8 cellular contexts compared by ENCODE assay signal in the genomic region with DNA sequence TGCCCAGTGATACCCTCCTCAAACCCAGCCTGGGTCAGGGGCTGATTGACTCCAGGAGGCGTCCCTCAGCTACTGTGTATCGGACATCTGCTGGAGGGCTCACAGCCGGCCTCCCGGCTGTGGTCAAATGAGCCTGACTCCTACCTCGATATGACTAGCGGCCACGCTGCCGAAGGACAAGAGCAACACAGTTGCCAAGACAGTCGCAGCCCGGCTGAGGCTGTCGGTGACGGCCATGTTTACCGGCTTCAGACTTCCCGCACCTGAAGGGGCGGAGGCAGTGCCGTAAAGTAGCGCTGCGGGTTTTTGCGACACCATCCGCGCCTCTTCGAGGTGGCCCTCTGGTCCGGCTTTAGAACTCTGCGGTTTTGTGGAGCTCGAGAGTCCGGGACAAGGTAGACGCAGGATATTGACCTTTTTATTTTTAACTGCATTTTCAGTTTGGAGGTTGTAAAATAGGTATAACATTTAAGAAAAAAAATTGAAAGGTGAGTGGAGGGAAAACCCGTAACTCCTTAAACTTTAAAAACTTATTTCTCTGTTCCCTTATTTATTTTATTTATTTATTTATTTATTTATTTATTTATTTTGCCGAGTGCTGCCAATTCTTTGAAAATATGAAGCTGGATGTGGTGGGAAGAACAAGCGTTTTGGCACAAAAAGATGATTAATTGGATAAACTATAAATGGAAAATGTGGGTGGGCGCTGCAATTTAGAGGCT. TPM values are rescaled to one million over a fixed set of nuclear protein-coding genes. Genes with fewer than 3 reads are reported as not detected.
DNase-seq lines count a peak whose midpoint lies in the region; ATAC-seq and TF ChIP-seq lines count a peak whose summit lies in the region.

A gene (minus strand): TSS at position 265 of the 722 bp plus-strand sequence. CDS start 28 bp downstream, at position 237.

- H3K36me3 ChIP-seq in adrenal gland (replicated peaks in 1 of 2) (no peaks in the 10 kb centered on the region), heart left ventricle (no peaks in the 10 kb centered on the region)

- H3K9me3 ChIP-seq in adrenal gland (replicated peaks in 1 of 3) (no peaks in the 10 kb centered on the region), heart left ventricle (no peaks in the 10 kb centered on the region)

- H3K4me3 ChIP-seq in GM12875 (ENCODE audit: low read depth, low read length) (peak within 1 kb of the TSS; percentile 69), adrenal gland (peak within 1 kb of the TSS; percentile 48 to 93 (median 71)), heart left ventricle (peak within 1 kb of the TSS; percentile 48 to 89 (median 73))

- POLR2A ChIA-PET in T-cell (lab: Charles Lee), result interaction anchor here (0.7 kb wide), 2 partner anchors 313 to 462 kb away, joined by 3 read pairs; no protein-coding TSS in a partner anchor

- H3K4me1 Mint-ChIP-seq in T-cell, result peaks cover 51 to 65% (median 52%) of the 10 kb centered on the region in 3 donors
- peaks cover 10% of the 10 kb centered on the region for H3K4me1 Mint-ChIP-seq in type B pancreatic cell (ENCODE audit: unreplicated experiment)

- TF ChIP-seq CTCF in GM12875 (IDR thresholded peaks at IDR 0.05; ENCODE audit: borderline replicate concordance, insufficient read depth, low read depth, low read length) (no peak), adrenal gland (IDR thresholded peaks at IDR 0.05) (no peak), heart left ventricle (IDR thresholded peaks at IDR 0.05) (peak in 1 of 12 donors; percentile 16), type B pancreatic cell (conservative IDR thresholded peaks at IDR 0.05) (no peak)

- no peaks in the 10 kb centered on the region for H3K27me3 Mint-ChIP-seq in T-cell
- no peaks in the 10 kb centered on the region for H3K27me3 Mint-ChIP-seq in type B pancreatic cell

- H3K27ac ChIP-seq in adrenal gland (peak within 1 kb of the TSS; percentile 26 to 90 (median 78)), heart left ventricle (peak within 1 kb of the TSS; percentile 11 to 90 (median 81))

- H3K27me3 ChIP-seq in adrenal gland (no peaks in the 10 kb centered on the region), heart left ventricle (no peaks in the 10 kb centered on the region)

- CTCF ChIA-PET in T-cell (lab: Charles Lee), result interaction anchor here in 1 of 2 donors (0.5 to 0.7 kb wide), 2 partner anchors 66 to 79 kb away, joined by 3 to 4 read pairs; no protein-coding TSS in a partner anchor

- H3K9me3 Mint-ChIP-seq in T-cell, result no peaks in the 10 kb centered on the region
- H3K9me3 Mint-ChIP-seq in type B pancreatic cell, result no peaks in the 10 kb centered on the region

- peaks cover 3 to 4% of the 10 kb centered on the region in 2 donors for H3K4me1 ChIP-seq in adrenal gland (replicated peaks in 1 of 2)
- H3K4me1 ChIP-seq in heart left ventricle, result peaks cover 0 to 15% (median 10%) of the 10 kb centered on the region in 12 donors

- TF ChIP-seq POLR2A in adrenal gland (IDR thresholded peaks at IDR 0.05) (peak in 1 of 2 donors; percentile 61), heart left ventricle (IDR thresholded peaks at IDR 0.05) (no peak)

- intact Hi-C loops in adrenal gland (cut with DNase I), result no loop called here
- intact Hi-C loops in heart left ventricle (cut with DNase I), result no loop called here

- H3K36me3 Mint-ChIP-seq in T-cell, result peaks cover 26% of the 10 kb centered on the region
- peaks cover 18% of the 10 kb centered on the region for H3K36me3 Mint-ChIP-seq in type B pancreatic cell

- H3K4me3 Mint-ChIP-seq in T-cell (peak within 1 kb of the TSS; percentile 96 to 97 (median 96)), type B pancreatic cell (peak within 1 kb of the TSS; percentile 96)

- 0 to 1% (median 1%) methylated on average over 16 to 31 of the region's 31 CpGs for WGBS in adrenal gland, 4 donors
- WGBS in heart left ventricle, 4 donors, result 0 to 1% (median 1%) methylated on average over 25 to 31 of the region's 31 CpGs

- peak; percentile 52 for DNase-seq in NCI-H1417 treated with DMSO at 0.1 percent for 48 hours (lab: John Stamatoyannopoulos, UW)
- peak; percentile 69 to 89 (median 81) for DNase-seq in T-cell
- peak; percentile 87 to 94 (median 90) for DNase-seq in adrenal gland
- DNase-seq in heart left ventricle, result peak; percentile 84 to 92 (median 91)
- DNase-seq in pons (ENCODE audit: low spot score), result peak; percentile 79
- DNase-seq in type B pancreatic cell (ENCODE audit: extremely low spot score, unreplicated experiment), result peak; percentile 89

- ATAC-seq in HG02763 (IDR thresholded peaks at IDR 0.05; ENCODE audit: unreplicated experiment) (peak; percentile 98), T-cell (replicated peaks in 1 of 4) (peak; percentile 94 to 97 (median 96)), heart left ventricle (peak; percentile 97 to 99 (median 98))

- H3K27ac Mint-ChIP-seq in T-cell (peak within 1 kb of the TSS; percentile 91 to 96), type B pancreatic cell (peak within 1 kb of the TSS; percentile 86)

RNA-seq across cellular contexts. Expression of the gene that starts here (rescaled TPM):
- total RNA-seq in T-cell (10 to 100 TPM; 17.9 to 23.9 (median 21.2) TPM), adrenal gland (10 to 100 TPM; 15.3 to 35.2 (median 28.0) TPM), heart left ventricle (10 to 100 TPM; 24.3 to 42.4 (median 28.3) TPM), type B pancreatic cell (ENCODE audit: low replicate concordance) (17.7 and 21.9 TPM in 2 replicates)
- polyA plus RNA-seq in adrenal gland (10 to 100 TPM in 1 of 3 donors, 1 to 10 TPM in 2; 3.4 to 44.5 (median 7.5) TPM), heart left ventricle (10 to 100 TPM in 1 of 2 donors, 1 to 10 TPM in 1; 6.2 to 16.1 TPM)

Comparison
In these comparisons a context has a peak if more than half of its experiments do, and no peak if none do; other contexts are left out.
1. Peak in every context shown above with its lines: DNase-seq, ATAC-seq, H3K4me3 ChIP-seq and H3K27ac ChIP-seq.